18 cellular contexts compared by ENCODE assay signal in genomic region chr14:97846156-97846555, GRCh38.
"Had no signal": no experiment of that assay in that cellular context is flagged by ENCODE, and none has a peak within 500 bp of the region (broad histone marks: within the 10 kb centered on the region; RNA-seq: fewer than 3 reads in every experiment).

No MANE protein-coding gene starts in this region.

- ATAC-seq: body of pancreas, esophagus mucosa, left lung, WTC11 had no signal

- H3K27ac ChIP-seq: body of pancreas, colonic mucosa, left lung, SJSA1, suprapubic skin had no signal

- H3K36me3 ChIP-seq: colonic mucosa, left lung, SJSA1, suprapubic skin had no signal

- H3K9me3 Mint-ChIP-seq: activated CD4-positive, alpha-beta T cell treated with anti-CD3 and anti-CD28 coated beads, Interleukin-2, amount 10 ng/mL, durations not matched to agents 7 days and 5 days; activated naive CD4-positive, alpha-beta T cell treated with anti-CD3 and anti-CD28 coated beads, Interleukin-2, amount 10 ng/mL, durations not matched to agents 7 days and 5 days; type B pancreatic cell; WTC11 had no signal

- H3K4me1 Mint-ChIP-seq: naive B cell had no signal

- DNase-seq: activated CD4-positive, alpha-beta T cell treated with anti-CD3 and anti-CD28 coated beads, Interleukin-2, amount 10 ng/mL, durations not matched to agents 7 days and 5 days; activated naive CD4-positive, alpha-beta T cell treated with anti-CD3 and anti-CD28 coated beads, Interleukin-2, amount 10 ng/mL, durations not matched to agents 7 days and 5 days; amygdala; body of pancreas; caudate nucleus; colonic mucosa; left lung; mammary epithelial cell; naive B cell; posterior cingulate gyrus; retina; stimulated activated CD4-positive, alpha-beta T cell treated with anti-CD3 and anti-CD28 coated beads, Interleukin-2, amount 100 ng/mL, for 48 hours; stimulated activated naive CD4-positive, alpha-beta T cell treated with Interleukin-2 at 50 U/mL for 16 hours had no signal

- H3K36me3 Mint-ChIP-seq: activated naive CD4-positive, alpha-beta T cell treated with anti-CD3 and anti-CD28 coated beads, Interleukin-2, amount 10 ng/mL, durations not matched to agents 7 days and 5 days; naive B cell; type B pancreatic cell; WTC11 had no signal

- H3K27me3 ChIP-seq: body of pancreas, colonic mucosa, left lung, SJSA1, suprapubic skin had no signal

- H3K4me3 Mint-ChIP-seq: activated CD4-positive, alpha-beta T cell treated with anti-CD3 and anti-CD28 coated beads, Interleukin-2, amount 10 ng/mL, durations not matched to agents 7 days and 5 days; activated naive CD4-positive, alpha-beta T cell treated with anti-CD3 and anti-CD28 coated beads, Interleukin-2, amount 10 ng/mL, durations not matched to agents 7 days and 5 days; naive B cell; type B pancreatic cell; WTC11 had no signal

- H3K4me1 ChIP-seq: body of pancreas, colonic mucosa, left lung, SJSA1 had no signal

- H3K9me3 ChIP-seq: body of pancreas, colonic mucosa, left lung, SJSA1, suprapubic skin had no signal

- H3K27me3 Mint-ChIP-seq: activated naive CD4-positive, alpha-beta T cell treated with anti-CD3 and anti-CD28 coated beads, Interleukin-2, amount 10 ng/mL, durations not matched to agents 7 days and 5 days; naive B cell had no signal

- H3K4me3 ChIP-seq: body of pancreas, colonic mucosa, left lung, SJSA1, suprapubic skin had no signal

- H3K27ac Mint-ChIP-seq: activated CD4-positive, alpha-beta T cell treated with anti-CD3 and anti-CD28 coated beads, Interleukin-2, amount 10 ng/mL, durations not matched to agents 7 days and 5 days; activated naive CD4-positive, alpha-beta T cell treated with anti-CD3 and anti-CD28 coated beads, Interleukin-2, amount 10 ng/mL, durations not matched to agents 7 days and 5 days; naive B cell; type B pancreatic cell; WTC11 had no signal
